30 cellular contexts compared by ENCODE assay signal in genomic region chr5:163869611-163870010, GRCh38.
"Had no signal": no experiment of that assay in that cellular context is flagged by ENCODE, and none has a peak within 500 bp of the region (broad histone marks: within the 10 kb centered on the region; RNA-seq: fewer than 3 reads in every experiment).

No MANE protein-coding gene starts in this region.

- H3K27me3 ChIP-seq: brain microvascular endothelial cell, foreskin keratinocyte, gastrocnemius medialis, heart left ventricle had no signal

- ATAC-seq: activated T-cell treated with anti-CD3 and anti-CD28 coated beads, Interleukin-2, amount 50 U/mL, for 72 hours; foreskin keratinocyte; gastrocnemius medialis; heart left ventricle; WTC11 had no signal

- DNase-seq: activated CD4-positive, alpha-beta memory T cell treated with anti-CD3 and anti-CD28 coated beads, Interleukin-2, amount 10 ng/mL, durations not matched to agents 7 days and 5 days; activated CD4-positive, alpha-beta T cell treated with anti-CD3 and anti-CD28 coated beads for 1 hour; activated CD4-positive, alpha-beta T cell treated with anti-CD3 and anti-CD28 coated beads for 4 hours; activated CD4-positive, alpha-beta T cell treated with anti-CD3 and anti-CD28 coated beads, Interleukin-2, amount 10 ng/mL, durations not matched to agents 7 days and 5 days; activated CD4-positive, alpha-beta T cell treated with anti-CD3 and anti-CD28 coated beads, Interleukin-2, amount 50 U/mL, for 4 hours; activated CD8-positive, alpha-beta memory T cell treated with anti-CD3 and anti-CD28 coated beads, Interleukin-2, amount 50 U/mL, for 48 hours; activated gamma-delta T cell; activated naive CD4-positive, alpha-beta T cell treated with anti-CD3 and anti-CD28 coated beads, Interleukin-2, amount 50 U/mL, for 16 hours; activated naive CD4-positive, alpha-beta T cell treated with Interleukin-2 at 50 U/mL for 16 hours; activated T-cell treated with anti-CD3 and anti-CD28 coated beads for 4 hours; activated T-cell treated with anti-CD3 and anti-CD28 coated beads, Interleukin-2, amount 50 U/mL, for 24 hours; activated T-cell treated with anti-CD3 and anti-CD28 coated beads, Interleukin-2, amount 50 U/mL, for 72 hours; amniotic stem cell; anterior cingulate cortex; brain microvascular endothelial cell; dorsolateral prefrontal cortex; effector memory CD4-positive, alpha-beta T cell; endodermal cell; erythroblast; foreskin keratinocyte; gastrocnemius medialis; glutamatergic neuron; heart left ventricle; T-helper 2 cell had no signal

- H3K4me3 ChIP-seq: coronary artery, dorsolateral prefrontal cortex, esophagus muscularis mucosa, gastrocnemius medialis, heart left ventricle had no signal

- FAIRE-seq: astrocyte, bronchial epithelial cell had no signal

- H3K27ac ChIP-seq: brain microvascular endothelial cell, coronary artery, dorsolateral prefrontal cortex, esophagus muscularis mucosa, foreskin keratinocyte, gastrocnemius medialis, heart left ventricle, VCaP had no signal

- H3K9me3 ChIP-seq: esophagus muscularis mucosa, gastrocnemius medialis, heart left ventricle had no signal

- H3K36me3 ChIP-seq: brain microvascular endothelial cell, esophagus muscularis mucosa, gastrocnemius medialis, heart left ventricle had no signal

- H3K4me1 ChIP-seq: esophagus muscularis mucosa, foreskin keratinocyte, gastrocnemius medialis, heart left ventricle had no signal
